20 cellular contexts compared by ENCODE assay signal in the genomic region with DNA sequence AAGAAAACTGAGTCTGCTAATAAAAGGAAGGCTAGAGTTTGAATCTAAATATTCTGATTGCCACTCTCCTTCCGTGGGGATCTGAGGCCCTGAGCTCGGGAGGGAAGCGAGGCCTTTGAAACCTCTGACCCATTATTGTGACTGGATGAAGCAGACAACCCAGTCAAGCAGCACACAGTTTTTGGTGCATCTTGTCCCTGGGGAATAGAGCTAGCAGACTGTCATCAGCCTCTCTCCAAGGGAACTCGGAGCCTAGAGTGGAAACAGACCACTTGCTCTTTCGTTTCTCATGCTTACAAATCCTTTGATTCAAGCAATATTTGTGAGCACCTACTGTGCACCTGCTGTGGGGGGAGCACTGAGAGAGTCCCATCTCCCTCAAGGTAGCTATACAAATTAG.
"Had no signal": no experiment of that assay in that cellular context is flagged by ENCODE, and none has a peak within 500 bp of the region (broad histone marks: within the 10 kb centered on the region; RNA-seq: fewer than 3 reads in every experiment).

No MANE protein-coding gene starts in this region.

- H3K36me3 ChIP-seq: MG63 had no signal

- H3K9me3 ChIP-seq: MG63 had no signal

- FAIRE-seq: astrocyte, TTC549 had no signal

- H3K4me3 ChIP-seq: MG63, PC-9, SK-N-MC had no signal

- ATAC-seq: activated T-helper 17 cell treated with anti-CD3 and anti-CD28 coated beads, Interleukin-2, amount 50 U/mL, for 72 hours; T-cell had no signal

- H3K27ac ChIP-seq: KMS-11, PC-9, SK-N-MC had no signal

- H3K27me3 ChIP-seq: MG63 had no signal

- H3K9ac ChIP-seq: KMS-11 had no signal

- H3K4me2 ChIP-seq: KMS-11, PC-9 had no signal

- DNase-seq: activated CD4-positive, alpha-beta memory T cell treated with anti-CD3 and anti-CD28 coated beads for 36 hours; activated CD4-positive, alpha-beta T cell treated with anti-CD3 and anti-CD28 coated beads, Interleukin-2, amount 10 ng/mL, durations not matched to agents 7 days and 5 days; activated CD4-positive, CD25-positive, alpha-beta regulatory T cell; activated CD8-positive, alpha-beta memory T cell treated with anti-CD3 and anti-CD28 coated beads for 24 hours; activated gamma-delta T cell; activated naive CD4-positive, alpha-beta T cell treated with anti-CD3 and anti-CD28 coated beads for 36 hours; activated T-cell treated with anti-CD3 and anti-CD28 coated beads, Interleukin-2, amount 50 U/mL, for 48 hours; amygdala; MG63; MV-4-11; NCI-H1930; PC-9; T-cell; T-helper 2 cell; T1000 had no signal

- H2AFZ ChIP-seq: PC-9 had no signal
